Comparison of ENCODE assay signal across 11 cellular contexts in genomic region chr17:55451203-55451641, GRCh38. TPM values are rescaled to one million over a fixed set of nuclear protein-coding genes. Genes with fewer than 3 reads are reported as not detected.
DNase-seq lines count a peak whose midpoint lies in the region; ATAC-seq and TF ChIP-seq lines count a peak whose summit lies in the region.
"Had no signal": no experiment of that assay in that cellular context is flagged by ENCODE, and none has a peak within 500 bp of the region (broad histone marks: within the 10 kb centered on the region; RNA-seq: fewer than 3 reads in every experiment).

No MANE protein-coding gene starts in this region.

- TF ChIP-seq EP300 in sigmoid colon (IDR thresholded peaks at IDR 0.05), result peak in 1 of 4 donors; percentile 54

- TF ChIP-seq POLR2A in sigmoid colon (IDR thresholded peaks at IDR 0.05), result no peak

- peaks cover 0 to 73% (median 62%) of the 10 kb centered on the region in 4 donors for H3K4me1 ChIP-seq in sigmoid colon

- no peaks in the 10 kb centered on the region for H3K27me3 ChIP-seq in sigmoid colon
- H3K27me3 ChIP-seq: testis had no signal

- WGBS in sigmoid colon, 2 donors, result 79 to 81% methylated on average over 1 of the region's 1 CpG

- no peaks in the 10 kb centered on the region for H3K9me3 ChIP-seq in sigmoid colon
- H3K9me3 ChIP-seq: testis had no signal

- DNase-seq in HCEC 1CT, result peak; percentile 69
- DNase-seq in fibroblast of peridontal ligament (ENCODE audit: extremely low read depth), result peak; percentile 59
- no peak for DNase-seq in sigmoid colon
- DNase-seq in coronary artery (ENCODE audit: low spot score), result no peak
- no peak for DNase-seq in omental fat pad (ENCODE audit: low spot score)
- DNase-seq: activated naive CD8-positive, alpha-beta T cell treated with anti-CD3 and anti-CD28 coated beads for 36 hours; NCI-H2081; right cardiac atrium; testis had no signal

- TF ChIP-seq CTCF in sigmoid colon (IDR thresholded peaks at IDR 0.05), result no peak
- no peak for TF ChIP-seq CTCF in coronary artery (IDR thresholded peaks at IDR 0.05)
- no peak for TF ChIP-seq CTCF in omental fat pad (IDR thresholded peaks at IDR 0.05)

- intact Hi-C loops in sigmoid colon (cut with DNase I), result loop anchor here (5.0 kb wide), 2 partner anchors 46 to 99 kb away; no protein-coding TSS in a partner anchor

- peak; percentile 76 for ATAC-seq in SK-N-SH treated with all-trans-retinoic acid at 6 μM for 48 hours
- ATAC-seq in GM18867 (IDR thresholded peaks at IDR 0.05; ENCODE audit: unreplicated experiment), result no peak
- ATAC-seq in omental fat pad (ENCODE audit: low FRiP score), result no peak

- no peaks in the 10 kb centered on the region for H3K36me3 ChIP-seq in sigmoid colon

- H3K27ac ChIP-seq in sigmoid colon (peak overlapping the region; percentile 67 to 83 (median 78)), coronary artery (no peak overlapping the region)
- H3K27ac ChIP-seq: testis had no signal

- H3K4me3 ChIP-seq in sigmoid colon (no peak overlapping the region), coronary artery (no peak overlapping the region)
- H3K4me3 ChIP-seq: testis had no signal

TF ChIP-seq in SK-N-SH treated with all-trans-retinoic acid at 6 μM for 48 hours, 23 proteins besides CTCF, POLR2A, EP300 and RAD21:
- TF ChIP-seq ISL1 (CRISPR knock-in tag; IDR thresholded peaks at IDR 0.05) (peak; percentile 83), TOX (CRISPR knock-in tag; IDR thresholded peaks at IDR 0.05; ENCODE audit: borderline replicate concordance) (peak; percentile 70; the same call in 1 of the 2 replicates), TCF4 (CRISPR knock-in tag; IDR thresholded peaks at IDR 0.05; ENCODE audit: borderline replicate concordance) (peak; percentile 52; the same call in 1 of the 2 replicates), RARB (CRISPR knock-in tag; IDR thresholded peaks at IDR 0.05) (0 out of 2 replicates have a peak, but pooled peaks have one; percentile 72), ARNTL (CRISPR knock-in tag; IDR thresholded peaks at IDR 0.05; ENCODE audit: borderline replicate concordance, low read depth) (no peak), ZC3H10 (CRISPR knock-in tag; IDR thresholded peaks at IDR 0.05) (0 out of 2 replicates have a peak, but pooled peaks have one; percentile 8), SNAI2 (CRISPR knock-in tag; IDR thresholded peaks at IDR 0.05) (no peak; the same call in 1 of the 2 replicates), ESRRG (CRISPR knock-in tag; IDR thresholded peaks at IDR 0.05) (peak; percentile 70; the same call in 1 of the 2 replicates), BACH2 (CRISPR knock-in tag; IDR thresholded peaks at IDR 0.05; ENCODE audit: borderline replicate concordance) (no peak), POU6F1 (CRISPR knock-in tag; IDR thresholded peaks at IDR 0.05; ENCODE audit: borderline replicate concordance, low read depth) (peak; percentile 67; the same call in 1 of the 2 replicates), ZFP30 (CRISPR knock-in tag; IDR thresholded peaks at IDR 0.05) (no peak), ZFP3 (CRISPR knock-in tag; IDR thresholded peaks at IDR 0.05) (no peak), OSR1 (CRISPR knock-in tag; IDR thresholded peaks at IDR 0.05) (no peak)

RNA-seq across cellular contexts. Expression of gene MMD, which starts 29.6 kb away (rescaled TPM):
- total RNA-seq in sigmoid colon (10 to 100 TPM; 26.9 to 51.3 (median 34.6) TPM), omental fat pad (100 to 1,000 TPM in 3 of 4 donors, 10 to 100 TPM in 1; 37.8 to 176 (median 137) TPM)
- 10 to 100 TPM; 12.0 to 17.8 (median 17.0) TPM for polyA plus RNA-seq in sigmoid colon

Comparison
In these comparisons a context has a peak if more than half of its experiments do, and no peak if none do; other contexts are left out.
1. DNase-seq: peak in HCEC 1CT (single experiment) and fibroblast of peridontal ligament (single experiment); none in sigmoid colon (single experiment), coronary artery (single experiment) and omental fat pad (single experiment).
2. H3K27ac ChIP-seq: peak in sigmoid colon (4 of 4); none in coronary artery (0 of 2).